Comparison of ENCODE assay signal across 16 cellular contexts in genomic region chr4:58191086-58191485, GRCh38.
A peak's percentile ranks its signal among the peaks of the same experiment; 100 is the strongest.
DNase-seq lines count a peak whose midpoint lies in the region; ATAC-seq and TF ChIP-seq lines count a peak whose summit lies in the region.
"Had no signal": no experiment of that assay in that cellular context is flagged by ENCODE, and none has a peak within 500 bp of the region (broad histone marks: within the 10 kb centered on the region; RNA-seq: fewer than 3 reads in every experiment).

No MANE protein-coding gene starts in this region.

- H3K4me1 ChIP-seq in mucosa of descending colon (ENCODE audit: low read depth) (no peaks in the 10 kb centered on the region), colonic mucosa (no peaks in the 10 kb centered on the region)
- H3K4me1 ChIP-seq: A549, BE2C, Caco-2, HAP-1 had no signal

- H3K36me3 ChIP-seq in mucosa of descending colon (ENCODE audit: low read depth): no peaks in the 10 kb centered on the region
- H3K36me3 ChIP-seq in colonic mucosa: no peaks in the 10 kb centered on the region
- H3K36me3 ChIP-seq: BE2C, HAP-1 had no signal

- no peak overlapping the region for H3K9ac ChIP-seq in colonic mucosa (ENCODE audit: low read depth in 2 of 2, low read length in 2 of 2)
- H3K9ac ChIP-seq: GM23248 had no signal

- DNase-seq in COR-L47 (lab: John Stamatoyannopoulos, UW) (peak; percentile 72), ELF-1 (ENCODE audit: low read depth, low spot score) (peak; percentile 24), NCI-H146 treated with DMSO at 0.1 percent for 48 hours (lab: John Stamatoyannopoulos, UW; ENCODE audit: unreplicated experiment) (peak; percentile 50), caudate nucleus (lab: John Stamatoyannopoulos, UW) (no peak), mucosa of descending colon (no peak), colonic mucosa (no peak)
- DNase-seq: BE2C; Caco-2; CD4-positive, alpha-beta memory T cell; DND-41; GM23248 had no signal

- ATAC-seq in esophagus mucosa (peak; percentile 94), mucosa of descending colon (no peak)
- ATAC-seq: A549, K562 had no signal

- intact Hi-C loops in mucosa of descending colon (cut with DNase I, micrococcal nuclease) (no loop called here), colonic mucosa (cut with DNase I) (no loop called here)

- H3K9me3 ChIP-seq in mucosa of descending colon: no peaks in the 10 kb centered on the region
- H3K9me3 ChIP-seq in colonic mucosa: no peaks in the 10 kb centered on the region
- H3K9me3 ChIP-seq: A549, BE2C, Caco-2, HAP-1 had no signal

- H3K4me3 ChIP-seq in mucosa of descending colon (no peak overlapping the region), colonic mucosa (no peak overlapping the region)
- H3K4me3 ChIP-seq: A549, GM23248, HAP-1, K562 had no signal

- TF ChIP-seq CTCF in mucosa of descending colon (IDR thresholded peaks at IDR 0.05): no peak
- no peak for TF ChIP-seq CTCF in colonic mucosa (IDR thresholded peaks at IDR 0.05)

- no peaks in the 10 kb centered on the region for H3K27me3 ChIP-seq in colonic mucosa
- H3K27me3 ChIP-seq: BE2C had no signal

- H3K27ac ChIP-seq in caudate nucleus (ENCODE audit: low read depth, low read length) (no peak overlapping the region), colonic mucosa (no peak overlapping the region)
- H3K27ac ChIP-seq: A549, C4-2B, GM23248 had no signal

Comparison
In these comparisons a context has a peak if more than half of its experiments do, and no peak if none do; other contexts are left out.
1. DNase-seq: peak in COR-L47 (single experiment), ELF-1 (single experiment) and NCI-H146 treated with DMSO at 0.1 percent for 48 hours (single experiment); none in caudate nucleus (0 of 61), mucosa of descending colon (0 of 3) and colonic mucosa (single experiment).